1 cellular context compared by ENCODE assay signal in the genomic region with DNA sequence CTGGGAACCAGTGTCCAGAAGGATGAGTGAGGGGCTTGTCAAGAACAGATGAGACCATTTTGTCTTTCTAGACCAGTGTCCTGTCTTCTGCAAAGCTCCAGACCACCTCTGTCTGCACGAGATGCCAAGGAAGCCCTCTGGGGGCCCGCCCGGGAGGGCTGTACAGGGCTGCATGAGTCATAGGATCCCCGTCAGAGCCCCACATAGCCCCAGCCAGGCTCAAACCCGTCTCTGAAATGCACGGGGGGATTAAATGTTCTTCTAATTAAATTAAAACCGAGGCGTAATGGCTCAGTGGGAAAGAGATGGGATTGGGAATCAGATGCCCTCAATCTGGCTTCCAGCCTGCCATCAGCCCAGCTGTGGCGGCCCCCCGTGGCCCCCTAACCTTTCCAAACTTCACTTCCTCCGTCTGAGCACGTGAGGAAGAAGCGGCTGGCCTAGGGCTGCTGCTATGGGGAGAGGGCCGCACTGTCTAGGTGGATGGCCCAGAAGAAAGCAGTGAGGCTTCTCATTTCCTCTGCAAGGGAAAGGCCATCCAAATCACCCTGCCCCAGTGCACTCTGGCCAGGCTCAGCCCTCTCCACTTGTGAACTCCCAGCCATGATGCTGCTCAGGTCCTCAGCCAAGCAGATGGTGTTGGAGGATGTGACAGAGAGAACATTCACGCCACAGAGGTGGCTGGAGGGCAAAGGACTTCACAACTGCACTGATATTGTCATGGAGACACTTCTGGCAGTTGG.
TF ChIP-seq lines count a peak whose summit lies in the region.

No MANE protein-coding gene starts in this region.

TF ChIP-seq in HepG2, 621 proteins besides CTCF, POLR2A, EP300 and RAD21:
- no peak for TF ChIP-seq ZFP1 (CRISPR knock-in tag; IDR thresholded peaks at IDR 0.05)
- no peak for TF ChIP-seq ZNF430 (CRISPR knock-in tag; IDR thresholded peaks at IDR 0.05)
- no peak for TF ChIP-seq CBX1 (IDR thresholded peaks at IDR 0.05; ENCODE audit: low read depth)
- TF ChIP-seq RBAK (CRISPR knock-in tag; IDR thresholded peaks at IDR 0.05): no peak
- no peak for TF ChIP-seq SMARCE1 (IDR thresholded peaks at IDR 0.05; ENCODE audit: borderline replicate concordance)
- peak; percentile 4; the same call in 1 of the 2 replicates for TF ChIP-seq POLR2G (IDR thresholded peaks at IDR 0.05; ENCODE audit: low read depth, low read length)
- TF ChIP-seq, protein P1, sequence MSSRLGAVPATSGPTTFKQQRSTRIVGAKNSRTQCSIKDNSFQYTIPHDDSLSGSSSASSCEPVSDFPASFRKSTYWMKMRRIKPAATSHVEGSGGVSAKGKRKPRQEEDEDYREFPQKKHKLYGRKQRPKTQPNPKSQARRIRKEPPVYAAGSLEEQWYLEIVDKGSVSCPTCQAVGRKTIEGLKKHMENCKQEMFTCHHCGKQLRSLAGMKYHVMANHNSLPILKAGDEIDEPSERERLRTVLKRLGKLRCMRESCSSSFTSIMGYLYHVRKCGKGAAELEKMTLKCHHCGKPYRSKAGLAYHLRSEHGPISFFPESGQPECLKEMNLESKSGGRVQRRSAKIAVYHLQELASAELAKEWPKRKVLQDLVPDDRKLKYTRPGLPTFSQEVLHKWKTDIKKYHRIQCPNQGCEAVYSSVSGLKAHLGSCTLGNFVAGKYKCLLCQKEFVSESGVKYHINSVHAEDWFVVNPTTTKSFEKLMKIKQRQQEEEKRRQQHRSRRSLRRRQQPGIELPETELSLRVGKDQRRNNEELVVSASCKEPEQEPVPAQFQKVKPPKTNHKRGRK (CRISPR knock-in tag; IDR thresholded peaks at IDR 0.05): no peak
- peak; percentile 90 for TF ChIP-seq AGO2 (optimal IDR thresholded peaks at IDR 0.05; ENCODE audit: low read depth, low read length)
- 0 out of 2 replicates have a peak, but pooled peaks have one; percentile 48 for TF ChIP-seq PAF1 (CRISPR knock-in tag; IDR thresholded peaks at IDR 0.05)
- TF ChIP-seq RBM22 (optimal IDR thresholded peaks at IDR 0.05; ENCODE audit: low read length): peak; percentile 81
- TF ChIP-seq NFYC (CRISPR knock-in tag; IDR thresholded peaks at IDR 0.05): no peak
- TF ChIP-seq, protein P2, sequence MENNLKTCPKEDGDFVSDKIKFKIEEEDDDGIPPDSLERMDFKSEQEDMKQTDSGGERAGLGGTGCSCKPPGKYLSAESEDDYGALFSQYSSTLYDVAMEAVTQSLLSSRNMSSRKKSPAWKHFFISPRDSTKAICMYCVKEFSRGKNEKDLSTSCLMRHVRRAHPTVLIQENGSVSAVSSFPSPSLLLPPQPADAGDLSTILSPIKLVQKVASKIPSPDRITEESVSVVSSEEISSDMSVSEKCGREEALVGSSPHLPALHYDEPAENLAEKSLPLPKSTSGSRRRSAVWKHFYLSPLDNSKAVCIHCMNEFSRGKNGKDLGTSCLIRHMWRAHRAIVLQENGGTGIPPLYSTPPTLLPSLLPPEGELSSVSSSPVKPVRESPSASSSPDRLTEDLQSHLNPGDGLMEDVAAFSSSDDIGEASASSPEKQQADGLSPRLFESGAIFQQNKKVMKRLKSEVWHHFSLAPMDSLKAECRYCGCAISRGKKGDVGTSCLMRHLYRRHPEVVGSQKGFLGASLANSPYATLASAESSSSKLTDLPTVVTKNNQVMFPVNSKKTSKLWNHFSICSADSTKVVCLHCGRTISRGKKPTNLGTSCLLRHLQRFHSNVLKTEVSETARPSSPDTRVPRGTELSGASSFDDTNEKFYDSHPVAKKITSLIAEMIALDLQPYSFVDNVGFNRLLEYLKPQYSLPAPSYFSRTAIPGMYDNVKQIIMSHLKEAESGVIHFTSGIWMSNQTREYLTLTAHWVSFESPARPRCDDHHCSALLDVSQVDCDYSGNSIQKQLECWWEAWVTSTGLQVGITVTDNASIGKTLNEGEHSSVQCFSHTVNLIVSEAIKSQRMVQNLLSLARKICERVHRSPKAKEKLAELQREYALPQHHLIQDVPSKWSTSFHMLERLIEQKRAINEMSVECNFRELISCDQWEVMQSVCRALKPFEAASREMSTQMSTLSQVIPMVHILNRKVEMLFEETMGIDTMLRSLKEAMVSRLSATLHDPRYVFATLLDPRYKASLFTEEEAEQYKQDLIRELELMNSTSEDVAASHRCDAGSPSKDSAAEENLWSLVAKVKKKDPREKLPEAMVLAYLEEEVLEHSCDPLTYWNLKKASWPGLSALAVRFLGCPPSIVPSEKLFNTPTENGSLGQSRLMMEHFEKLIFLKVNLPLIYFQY (CRISPR knock-in tag; IDR thresholded peaks at IDR 0.05; ENCODE audit: borderline replicate concordance): no peak
- TF ChIP-seq, protein P3, sequence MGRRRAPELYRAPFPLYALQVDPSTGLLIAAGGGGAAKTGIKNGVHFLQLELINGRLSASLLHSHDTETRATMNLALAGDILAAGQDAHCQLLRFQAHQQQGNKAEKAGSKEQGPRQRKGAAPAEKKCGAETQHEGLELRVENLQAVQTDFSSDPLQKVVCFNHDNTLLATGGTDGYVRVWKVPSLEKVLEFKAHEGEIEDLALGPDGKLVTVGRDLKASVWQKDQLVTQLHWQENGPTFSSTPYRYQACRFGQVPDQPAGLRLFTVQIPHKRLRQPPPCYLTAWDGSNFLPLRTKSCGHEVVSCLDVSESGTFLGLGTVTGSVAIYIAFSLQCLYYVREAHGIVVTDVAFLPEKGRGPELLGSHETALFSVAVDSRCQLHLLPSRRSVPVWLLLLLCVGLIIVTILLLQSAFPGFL (CRISPR knock-in tag; IDR thresholded peaks at IDR 0.05): no peak
- TF ChIP-seq ZNF614 (CRISPR knock-in tag; IDR thresholded peaks at IDR 0.05; ENCODE audit: borderline replicate concordance): no peak
- TF ChIP-seq, protein P4, sequence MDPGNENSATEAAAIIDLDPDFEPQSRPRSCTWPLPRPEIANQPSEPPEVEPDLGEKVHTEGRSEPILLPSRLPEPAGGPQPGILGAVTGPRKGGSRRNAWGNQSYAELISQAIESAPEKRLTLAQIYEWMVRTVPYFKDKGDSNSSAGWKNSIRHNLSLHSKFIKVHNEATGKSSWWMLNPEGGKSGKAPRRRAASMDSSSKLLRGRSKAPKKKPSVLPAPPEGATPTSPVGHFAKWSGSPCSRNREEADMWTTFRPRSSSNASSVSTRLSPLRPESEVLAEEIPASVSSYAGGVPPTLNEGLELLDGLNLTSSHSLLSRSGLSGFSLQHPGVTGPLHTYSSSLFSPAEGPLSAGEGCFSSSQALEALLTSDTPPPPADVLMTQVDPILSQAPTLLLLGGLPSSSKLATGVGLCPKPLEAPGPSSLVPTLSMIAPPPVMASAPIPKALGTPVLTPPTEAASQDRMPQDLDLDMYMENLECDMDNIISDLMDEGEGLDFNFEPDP (CRISPR knock-in tag; conservative IDR thresholded peaks at IDR 0.05): 0 out of 2 replicates have a peak, but pooled peaks have one; percentile 80
- TF ChIP-seq POLR2AphosphoS2 (IDR thresholded peaks at IDR 0.05; ENCODE audit: low read depth, low read length): peak; percentile 30; the same call in 1 of the 2 replicates
- TF ChIP-seq SIN3B (IDR thresholded peaks at IDR 0.05; ENCODE audit: low read length): no peak
- TF ChIP-seq, protein P5, sequence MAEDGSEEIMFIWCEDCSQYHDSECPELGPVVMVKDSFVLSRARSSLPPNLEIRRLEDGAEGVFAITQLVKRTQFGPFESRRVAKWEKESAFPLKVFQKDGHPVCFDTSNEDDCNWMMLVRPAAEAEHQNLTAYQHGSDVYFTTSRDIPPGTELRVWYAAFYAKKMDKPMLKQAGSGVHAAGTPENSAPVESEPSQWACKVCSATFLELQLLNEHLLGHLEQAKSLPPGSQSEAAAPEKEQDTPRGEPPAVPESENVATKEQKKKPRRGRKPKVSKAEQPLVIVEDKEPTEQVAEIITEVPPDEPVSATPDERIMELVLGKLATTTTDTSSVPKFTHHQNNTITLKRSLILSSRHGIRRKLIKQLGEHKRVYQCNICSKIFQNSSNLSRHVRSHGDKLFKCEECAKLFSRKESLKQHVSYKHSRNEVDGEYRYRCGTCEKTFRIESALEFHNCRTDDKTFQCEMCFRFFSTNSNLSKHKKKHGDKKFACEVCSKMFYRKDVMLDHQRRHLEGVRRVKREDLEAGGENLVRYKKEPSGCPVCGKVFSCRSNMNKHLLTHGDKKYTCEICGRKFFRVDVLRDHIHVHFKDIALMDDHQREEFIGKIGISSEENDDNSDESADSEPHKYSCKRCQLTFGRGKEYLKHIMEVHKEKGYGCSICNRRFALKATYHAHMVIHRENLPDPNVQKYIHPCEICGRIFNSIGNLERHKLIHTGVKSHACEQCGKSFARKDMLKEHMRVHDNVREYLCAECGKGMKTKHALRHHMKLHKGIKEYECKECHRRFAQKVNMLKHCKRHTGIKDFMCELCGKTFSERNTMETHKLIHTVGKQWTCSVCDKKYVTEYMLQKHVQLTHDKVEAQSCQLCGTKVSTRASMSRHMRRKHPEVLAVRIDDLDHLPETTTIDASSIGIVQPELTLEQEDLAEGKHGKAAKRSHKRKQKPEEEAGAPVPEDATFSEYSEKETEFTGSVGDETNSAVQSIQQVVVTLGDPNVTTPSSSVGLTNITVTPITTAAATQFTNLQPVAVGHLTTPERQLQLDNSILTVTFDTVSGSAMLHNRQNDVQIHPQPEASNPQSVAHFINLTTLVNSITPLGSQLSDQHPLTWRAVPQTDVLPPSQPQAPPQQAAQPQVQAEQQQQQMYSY (CRISPR knock-in tag; IDR thresholded peaks at IDR 0.05): no peak
- TF ChIP-seq, protein P6, sequence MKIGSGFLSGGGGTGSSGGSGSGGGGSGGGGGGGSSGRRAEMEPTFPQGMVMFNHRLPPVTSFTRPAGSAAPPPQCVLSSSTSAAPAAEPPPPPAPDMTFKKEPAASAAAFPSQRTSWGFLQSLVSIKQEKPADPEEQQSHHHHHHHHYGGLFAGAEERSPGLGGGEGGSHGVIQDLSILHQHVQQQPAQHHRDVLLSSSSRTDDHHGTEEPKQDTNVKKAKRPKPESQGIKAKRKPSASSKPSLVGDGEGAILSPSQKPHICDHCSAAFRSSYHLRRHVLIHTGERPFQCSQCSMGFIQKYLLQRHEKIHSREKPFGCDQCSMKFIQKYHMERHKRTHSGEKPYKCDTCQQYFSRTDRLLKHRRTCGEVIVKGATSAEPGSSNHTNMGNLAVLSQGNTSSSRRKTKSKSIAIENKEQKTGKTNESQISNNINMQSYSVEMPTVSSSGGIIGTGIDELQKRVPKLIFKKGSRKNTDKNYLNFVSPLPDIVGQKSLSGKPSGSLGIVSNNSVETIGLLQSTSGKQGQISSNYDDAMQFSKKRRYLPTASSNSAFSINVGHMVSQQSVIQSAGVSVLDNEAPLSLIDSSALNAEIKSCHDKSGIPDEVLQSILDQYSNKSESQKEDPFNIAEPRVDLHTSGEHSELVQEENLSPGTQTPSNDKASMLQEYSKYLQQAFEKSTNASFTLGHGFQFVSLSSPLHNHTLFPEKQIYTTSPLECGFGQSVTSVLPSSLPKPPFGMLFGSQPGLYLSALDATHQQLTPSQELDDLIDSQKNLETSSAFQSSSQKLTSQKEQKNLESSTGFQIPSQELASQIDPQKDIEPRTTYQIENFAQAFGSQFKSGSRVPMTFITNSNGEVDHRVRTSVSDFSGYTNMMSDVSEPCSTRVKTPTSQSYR (CRISPR knock-in tag; IDR thresholded peaks at IDR 0.05; ENCODE audit: borderline replicate concordance): no peak
- TF ChIP-seq, protein P7, sequence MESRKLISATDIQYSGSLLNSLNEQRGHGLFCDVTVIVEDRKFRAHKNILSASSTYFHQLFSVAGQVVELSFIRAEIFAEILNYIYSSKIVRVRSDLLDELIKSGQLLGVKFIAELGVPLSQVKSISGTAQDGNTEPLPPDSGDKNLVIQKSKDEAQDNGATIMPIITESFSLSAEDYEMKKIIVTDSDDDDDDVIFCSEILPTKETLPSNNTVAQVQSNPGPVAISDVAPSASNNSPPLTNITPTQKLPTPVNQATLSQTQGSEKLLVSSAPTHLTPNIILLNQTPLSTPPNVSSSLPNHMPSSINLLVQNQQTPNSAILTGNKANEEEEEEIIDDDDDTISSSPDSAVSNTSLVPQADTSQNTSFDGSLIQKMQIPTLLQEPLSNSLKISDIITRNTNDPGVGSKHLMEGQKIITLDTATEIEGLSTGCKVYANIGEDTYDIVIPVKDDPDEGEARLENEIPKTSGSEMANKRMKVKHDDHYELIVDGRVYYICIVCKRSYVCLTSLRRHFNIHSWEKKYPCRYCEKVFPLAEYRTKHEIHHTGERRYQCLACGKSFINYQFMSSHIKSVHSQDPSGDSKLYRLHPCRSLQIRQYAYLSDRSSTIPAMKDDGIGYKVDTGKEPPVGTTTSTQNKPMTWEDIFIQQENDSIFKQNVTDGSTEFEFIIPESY (CRISPR knock-in tag; IDR thresholded peaks at IDR 0.05): no peak
- no peak for TF ChIP-seq NFYB (CRISPR knock-in tag; IDR thresholded peaks at IDR 0.05)
